9 cellular contexts compared by ENCODE assay signal in the genomic region with DNA sequence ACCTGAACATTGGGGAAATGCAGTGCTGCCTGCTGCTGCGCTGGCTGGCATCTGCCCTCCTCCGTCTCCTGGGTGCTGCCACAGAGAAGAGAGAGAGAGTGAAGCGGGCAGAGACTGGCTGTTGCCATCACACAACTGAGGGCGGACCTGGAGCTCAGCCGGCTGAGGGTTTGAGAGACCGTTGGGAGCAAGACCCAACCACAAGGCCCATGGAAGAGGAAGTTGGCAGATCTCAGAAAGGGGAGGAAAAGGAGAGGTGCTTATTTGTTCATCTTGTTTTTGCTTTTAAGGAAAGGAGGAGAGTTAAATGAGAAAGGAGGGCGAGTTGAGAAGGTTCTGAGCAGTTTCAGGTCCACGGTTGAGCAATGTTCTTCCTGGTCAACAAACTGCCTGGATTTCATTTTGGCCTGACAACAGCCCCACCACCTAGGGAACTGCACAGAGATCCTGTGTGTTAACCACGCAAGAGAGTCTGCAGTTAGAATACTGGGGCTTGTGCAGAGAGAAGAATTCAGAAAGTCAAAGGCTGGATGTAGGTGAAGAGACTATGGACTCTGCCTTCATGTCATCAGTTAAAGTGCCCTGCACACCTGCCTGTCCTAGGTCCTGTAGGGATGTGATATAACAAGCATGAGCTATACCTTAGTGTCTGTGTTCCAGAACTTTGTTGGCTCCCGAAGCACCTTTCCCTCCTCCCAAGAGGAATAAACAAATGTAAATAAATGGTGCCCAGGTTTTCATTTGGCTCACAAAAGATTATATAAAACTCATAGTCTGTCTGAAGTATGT.
DNase-seq lines count a peak whose midpoint lies in the region; ATAC-seq and TF ChIP-seq lines count a peak whose summit lies in the region.
"Had no signal": no experiment of that assay in that cellular context is flagged by ENCODE, and none has a peak within 500 bp of the region (broad histone marks: within the 10 kb centered on the region; RNA-seq: fewer than 3 reads in every experiment).

No MANE protein-coding gene starts in this region.

- TF ChIP-seq POLR2A in breast epithelium (IDR thresholded peaks at IDR 0.05): no peak

- H3K4me2 ChIP-seq in mammary epithelial cell (ENCODE audit: insufficient read depth, low read depth, low read length): no peak overlapping the region

- TF ChIP-seq CTCF in breast epithelium (IDR thresholded peaks at IDR 0.05) (no peak), mammary epithelial cell (conservative IDR thresholded peaks at IDR 0.05 in 1 of 2, IDR thresholded peaks at IDR 0.05 in 1 of 2; ENCODE audit: extremely low read depth in 1 of 2, insufficient read depth in 1 of 2, low read depth in 1 of 2, low read length in 2 of 2) (no peak), left lung (IDR thresholded peaks at IDR 0.05) (no peak), tibial artery (IDR thresholded peaks at IDR 0.05) (no peak)

- ATAC-seq in left lung (peak; percentile 45), GM21717 (IDR thresholded peaks at IDR 0.05; ENCODE audit: unreplicated experiment) (no peak)

- in situ Hi-C loops in mammary epithelial cell (cut with MboI; ENCODE audit: low sequenced_read_pairs in 2 of 2): no loop called here

- H3K36me3 ChIP-seq in breast epithelium (no peaks in the 10 kb centered on the region), mammary epithelial cell (ENCODE audit: insufficient read depth, low read length) (no peaks in the 10 kb centered on the region), left lung (no peaks in the 10 kb centered on the region), tibial artery (no peaks in the 10 kb centered on the region)

- no peak overlapping the region for H2AFZ ChIP-seq in mammary epithelial cell (ENCODE audit: low read depth, low read length)

- intact Hi-C loops in breast epithelium (cut with DNase I; ENCODE audit: low total_unique reads): no loop called here
- intact Hi-C loops in mammary epithelial cell (cut with micrococcal nuclease): no loop called here
- intact Hi-C loops in left lung (cut with DNase I): no loop called here
- intact Hi-C loops in tibial artery (cut with DNase I; ENCODE audit: low total_unique reads): no loop called here

- CTCF ChIA-PET in mammary epithelial cell (lab: Charles Lee; ENCODE audit: low non-redundant PET): no interaction called here

- H3K4me3 ChIP-seq in breast epithelium (no peak overlapping the region), mammary epithelial cell (replicated peaks in 1 of 3; ENCODE audit: insufficient read depth in 1 of 3, low read depth in 2 of 3, low read length in 3 of 3) (no peak overlapping the region), left lung (no peak overlapping the region), tibial artery (no peak overlapping the region)

- 99% methylated on average over 7 of the region's 10 CpGs for WGBS in mammary epithelial cell (ENCODE audit: low coverage, missing lambda C conversion rate)

- no peak for DNase-seq in breast epithelium (ENCODE audit: low spot score in 2 of 2)
- no peak for DNase-seq in mammary epithelial cell
- peak; percentile 68 for DNase-seq in SKM-1 (lab: John Stamatoyannopoulos, UW; ENCODE audit: unreplicated experiment)
- DNase-seq in left lung: peak; percentile 55 to 84
- peak; percentile 28 to 81 for DNase-seq in tibial artery
- no peak for DNase-seq in foreskin melanocyte
- no peak for DNase-seq in occipital lobe (lab: John Stamatoyannopoulos, UW)
- DNase-seq: NCI-H1930 had no signal

- dilution Hi-C loops in mammary epithelial cell (cut with HindIII; ENCODE audit: low sequenced_read_pairs): no loop called here

- H3K4me1 ChIP-seq in breast epithelium: peaks cover 0 to 8% of the 10 kb centered on the region in 2 donors
- H3K4me1 ChIP-seq in mammary epithelial cell (ENCODE audit: insufficient read depth, low read length): peaks cover 12% of the 10 kb centered on the region
- peaks cover 0 to 63% of the 10 kb centered on the region in 2 donors for H3K4me1 ChIP-seq in left lung
- peaks cover 0 to 97% (median 57%) of the 10 kb centered on the region in 4 donors for H3K4me1 ChIP-seq in tibial artery

- H3K9me3 ChIP-seq in breast epithelium (no peaks in the 10 kb centered on the region), mammary epithelial cell (replicated peaks; ENCODE audit: insufficient read depth, low read length) (no peaks in the 10 kb centered on the region), left lung (no peaks in the 10 kb centered on the region), tibial artery (no peaks in the 10 kb centered on the region)

- H4K20me1 ChIP-seq in mammary epithelial cell (ENCODE audit: insufficient read depth, low read length): no peaks in the 10 kb centered on the region

- H3K79me2 ChIP-seq in mammary epithelial cell (ENCODE audit: insufficient read depth, low read length): peaks cover 34% of the 10 kb centered on the region

- H3K27me3 ChIP-seq in breast epithelium (no peaks in the 10 kb centered on the region), mammary epithelial cell (ENCODE audit: insufficient read depth, low read length) (no peaks in the 10 kb centered on the region), left lung (no peaks in the 10 kb centered on the region), tibial artery (no peaks in the 10 kb centered on the region)

- H3K9ac ChIP-seq in mammary epithelial cell (ENCODE audit: insufficient read depth, low read length): no peak overlapping the region

- no TSS peak for BruUV-seq in mammary epithelial cell (replicated peaks; lab: Mats Ljungman, UMichigan)

- peak overlapping the region; percentile 23 to 41 for H3K27ac ChIP-seq in breast epithelium
- no peak overlapping the region for H3K27ac ChIP-seq in mammary epithelial cell (ENCODE audit: insufficient read depth, low read depth, low read length)
- H3K27ac ChIP-seq in left lung: peak overlapping the region in 1 of 2 donors; percentile 77
- H3K27ac ChIP-seq in tibial artery: peak overlapping the region; percentile 73 to 81

Comparison
In these comparisons a context has a peak if more than half of its experiments do, and no peak if none do; other contexts are left out.
1. DNase-seq: peak in SKM-1 (single experiment), left lung (2 of 2) and tibial artery (2 of 2); none in breast epithelium (0 of 2), mammary epithelial cell (single experiment), foreskin melanocyte (single experiment) and occipital lobe (single experiment).